In the genomic region with DNA sequence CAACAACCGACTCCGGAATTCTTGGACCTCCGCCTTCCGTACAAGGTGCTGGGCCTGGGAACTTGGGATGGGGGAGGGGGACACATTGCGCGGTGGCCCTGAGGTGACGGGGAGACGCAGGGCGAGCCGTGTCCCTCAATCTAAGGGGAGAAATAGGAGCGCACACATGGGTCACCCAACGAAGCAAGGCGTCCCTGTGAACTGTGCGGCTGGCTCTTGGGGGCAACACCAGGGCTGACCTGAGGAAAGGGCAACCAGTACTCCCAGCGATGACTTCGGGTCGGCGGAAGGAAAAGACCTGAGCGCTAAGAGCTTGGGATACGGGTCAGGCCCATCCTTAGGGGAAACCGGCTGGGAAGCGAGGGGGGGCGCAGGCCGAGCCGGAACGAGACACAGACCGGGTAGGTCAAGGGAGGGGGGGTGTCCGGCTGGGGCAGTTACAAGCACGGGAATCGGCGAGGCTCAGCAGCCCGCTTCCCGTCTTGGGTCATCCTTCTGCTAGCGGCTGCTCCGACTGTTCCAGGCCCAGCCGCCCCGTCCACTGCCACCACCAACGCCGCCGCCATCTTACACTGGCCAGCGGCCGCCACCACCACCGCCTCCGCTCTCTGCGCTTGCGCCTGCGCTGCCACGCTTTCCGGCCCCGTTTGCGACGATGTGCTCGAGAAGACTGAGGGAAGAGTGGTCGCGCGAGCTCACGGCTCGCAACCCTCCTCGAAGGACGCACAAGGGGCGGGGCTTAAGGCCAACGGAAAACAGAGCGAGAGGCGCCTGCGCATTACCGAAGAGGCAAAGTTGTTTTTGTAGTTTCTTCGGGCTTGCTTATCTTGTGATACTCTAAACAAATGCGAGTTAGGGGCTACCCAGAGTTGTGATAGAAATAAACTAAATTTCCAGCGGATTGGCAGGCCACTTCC, we compare ENCODE assay signal across 8 cellular contexts. TPM values are rescaled to one million over a fixed set of nuclear protein-coding genes. Genes with fewer than 3 reads are reported as not detected.
DNase-seq lines count a peak whose midpoint lies in the region; ATAC-seq and TF ChIP-seq lines count a peak whose summit lies in the region.

A gene (minus strand): TSS at position 672 of the 917 bp plus-strand sequence. CDS start 18,541 bp downstream, outside the sequence.

- no peaks in the 10 kb centered on the region for H3K27me3 ChIP-seq in left ventricle myocardium inferior (ENCODE audit: low read depth)
- H3K27me3 ChIP-seq in prostate gland (replicated peaks; ENCODE audit: insufficient read depth), result no peaks in the 10 kb centered on the region

- DNase-seq in NCI-H1694 treated with DMSO at 0.1 percent for 48 hours (lab: John Stamatoyannopoulos, UW) (peak; percentile 96), T-helper 17 cell (peak; percentile 92 to 97 (median 94)), amygdala (lab: John Stamatoyannopoulos, UW) (peak; percentile 67 to 98 (median 95)), left ventricle myocardium inferior (peak; percentile 98), prostate gland (ENCODE audit: low spot score) (peak; percentile 96)

- TF ChIP-seq CTCF in left ventricle myocardium inferior (IDR thresholded peaks at IDR 0.05; ENCODE audit: borderline replicate concordance) (no peak), prostate gland (IDR thresholded peaks at IDR 0.05) (peak in 2 of 4 experiments; percentile 5 to 17)

- H3K9me3 ChIP-seq in T-helper 17 cell (ENCODE audit: control insufficient read depth, low read length, poor library complexity, severe bottlenecking) (no peaks in the 10 kb centered on the region), left ventricle myocardium inferior (replicated peaks) (no peaks in the 10 kb centered on the region), prostate gland (no peaks in the 10 kb centered on the region)

- H3K27ac ChIP-seq in left ventricle myocardium inferior (replicated peaks) (peak within 1 kb of the TSS; percentile 96), prostate gland (peak within 1 kb of the TSS; percentile 98), urinary bladder (ENCODE audit: low read depth) (peak within 1 kb of the TSS; percentile 93)

- TF ChIP-seq POLR2A in GM15510 (IDR thresholded peaks at IDR 0.05; ENCODE audit: borderline replicate concordance, extremely low read depth, insufficient read length), result peak; percentile 91
- TF ChIP-seq POLR2A in prostate gland (IDR thresholded peaks at IDR 0.05), result peak; percentile 99

- H3K4me1 Mint-ChIP-seq in T-helper 17 cell, result peaks cover 37% of the 10 kb centered on the region

- intact Hi-C loops in left ventricle myocardium inferior (cut with micrococcal nuclease), result no loop called here
- intact Hi-C loops in prostate gland (cut with DNase I), result no loop called here

- peak within 1 kb of the TSS; percentile 89 for H3K4me3 ChIP-seq in left ventricle myocardium inferior
- peak within 1 kb of the TSS; percentile 77 to 80 for H3K4me3 ChIP-seq in prostate gland
- peak within 1 kb of the TSS; percentile 71 for H3K4me3 ChIP-seq in urinary bladder (ENCODE audit: low read depth, low read length)

- no peaks in the 10 kb centered on the region for H3K27me3 Mint-ChIP-seq in T-helper 17 cell

- H3K4me1 ChIP-seq in left ventricle myocardium inferior (peaks cover 52% of the 10 kb centered on the region), prostate gland (replicated peaks) (peaks cover 4% of the 10 kb centered on the region), urinary bladder (ENCODE audit: insufficient read depth) (no peaks in the 10 kb centered on the region)

- WGBS in prostate gland, result under 1% methylated on average over 69 of the region's 69 CpGs
- under 1% methylated on average over 69 of the region's 69 CpGs for WGBS in urinary bladder

- H3K27ac Mint-ChIP-seq in T-helper 17 cell, result peak within 1 kb of the TSS; percentile 100

- peak within 1 kb of the TSS; percentile 99 for H3K4me3 Mint-ChIP-seq in T-helper 17 cell

- ATAC-seq in HG02885 (IDR thresholded peaks at IDR 0.05; ENCODE audit: poor library complexity, unreplicated experiment) (peak; percentile 84), T-helper 17 cell (peak; percentile 87)

- H3K36me3 Mint-ChIP-seq in T-helper 17 cell (ENCODE audit: low read depth), result peaks cover 6% of the 10 kb centered on the region

- H3K36me3 ChIP-seq in left ventricle myocardium inferior (no peaks in the 10 kb centered on the region), prostate gland (no peaks in the 10 kb centered on the region), urinary bladder (ENCODE audit: insufficient read depth) (no peaks in the 10 kb centered on the region)

RNA-seq across cellular contexts. Expression of the gene that starts here (rescaled TPM):
- 100 to 1,000 TPM; 167 to 178 TPM for total RNA-seq in T-helper 17 cell
- 162 TPM for total RNA-seq in left ventricle myocardium inferior
- 100 to 1,000 TPM; 133 to 172 TPM for total RNA-seq in prostate gland
- total RNA-seq in urinary bladder, result 92.9 TPM
- 123 TPM for polyA plus RNA-seq in urinary bladder

Comparison
In these comparisons a context has a peak if more than half of its experiments do, and no peak if none do; other contexts are left out.
1. Peak in every context shown above with its lines: DNase-seq, ATAC-seq, H3K4me3 ChIP-seq and H3K27ac ChIP-seq.